28 cellular contexts compared by ENCODE assay signal in genomic region chr4:187798385-187798784, GRCh38.
DNase-seq lines count a peak whose midpoint lies in the region; ATAC-seq and TF ChIP-seq lines count a peak whose summit lies in the region.
"Had no signal": no experiment of that assay in that cellular context is flagged by ENCODE, and none has a peak within 500 bp of the region (broad histone marks: within the 10 kb centered on the region; RNA-seq: fewer than 3 reads in every experiment).

No MANE protein-coding gene starts in this region.

- H3K9ac ChIP-seq in endodermal cell (ENCODE audit: extremely low read depth, low read length, poor library complexity, severe bottlenecking) (no peak overlapping the region), iPS-20b (ENCODE audit: low read depth, low read length) (no peak overlapping the region)

- H3K4me1 Mint-ChIP-seq in activated CD8-positive, alpha-beta memory T cell treated with anti-CD3 and anti-CD28 coated beads, Interleukin-2, amount 10 ng/mL, durations not matched to agents 7 days and 5 days = no peaks in the 10 kb centered on the region
- H3K4me1 Mint-ChIP-seq in endodermal cell (no peaks in the 10 kb centered on the region), HFFc6 (ENCODE audit: low read depth) (no peaks in the 10 kb centered on the region)
- H3K4me1 Mint-ChIP-seq: B cell had no signal

- TF ChIP-seq CTCF in endodermal cell (conservative IDR thresholded peaks at IDR 0.05) = peak; percentile 48
- TF ChIP-seq CTCF in HFFc6 (IDR thresholded peaks at IDR 0.05) = no peak

- H3K4me3 ChIP-seq in endodermal cell (ENCODE audit: low read length) (no peak overlapping the region), iPS-20b (ENCODE audit: low read length) (no peak overlapping the region)
- H3K4me3 ChIP-seq: MG63, PC-9, SJSA1 had no signal

- intact Hi-C loops in left cardiac atrium (cut with DNase I) = no loop called here

- WGBS in endodermal cell (ENCODE audit: insufficient coverage in 1 of 2, insufficient read length in 1 of 2), 2 experiments = 84 to 88% methylated on average over 7 to 8 of the region's 8 CpGs

- CTCF ChIA-PET in activated CD8-positive, alpha-beta memory T cell treated with anti-CD3 and anti-CD28 coated beads, Interleukin-2, amount 10 ng/mL, durations not matched to agents 7 days and 5 days (lab: Charles Lee) = no interaction called here

- no peak for ATAC-seq in activated CD8-positive, alpha-beta memory T cell treated with anti-CD3 and anti-CD28 coated beads, Interleukin-2, amount 10 ng/mL, durations not matched to agents 7 days and 5 days
- ATAC-seq in left cardiac atrium (no peak), GM18511 (IDR thresholded peaks at IDR 0.05; ENCODE audit: unreplicated experiment) (no peak)
- ATAC-seq: CD8-positive, alpha-beta T cell; Right ventricle myocardium inferior had no signal

- H3K36me3 Mint-ChIP-seq in activated CD8-positive, alpha-beta memory T cell treated with anti-CD3 and anti-CD28 coated beads, Interleukin-2, amount 10 ng/mL, durations not matched to agents 7 days and 5 days = no peaks in the 10 kb centered on the region
- H3K36me3 Mint-ChIP-seq in endodermal cell (ENCODE audit: low read depth) (no peaks in the 10 kb centered on the region), HFFc6 (ENCODE audit: low read depth) (no peaks in the 10 kb centered on the region)
- H3K36me3 Mint-ChIP-seq: CD8-positive, alpha-beta T cell had no signal

- H3K27me3 ChIP-seq in endodermal cell (ENCODE audit: control insufficient read depth, insufficient read depth, low read length, poor library complexity, severe bottlenecking) (no peaks in the 10 kb centered on the region), iPS-20b (ENCODE audit: insufficient read depth, low read length) (no peaks in the 10 kb centered on the region)
- H3K27me3 ChIP-seq: MG63, SJSA1 had no signal

- peak overlapping the region; percentile 28 for H3K27ac Mint-ChIP-seq in activated CD8-positive, alpha-beta memory T cell treated with anti-CD3 and anti-CD28 coated beads, Interleukin-2, amount 10 ng/mL, durations not matched to agents 7 days and 5 days
- H3K27ac Mint-ChIP-seq in endodermal cell = no peak overlapping the region
- no peak overlapping the region for H3K27ac Mint-ChIP-seq in HFFc6
- H3K27ac Mint-ChIP-seq: B cell; CD8-positive, alpha-beta T cell had no signal

- no peaks in the 10 kb centered on the region for H3K9me3 ChIP-seq in endodermal cell (ENCODE audit: control insufficient read depth, low read length)
- no peaks in the 10 kb centered on the region for H3K9me3 ChIP-seq in iPS-20b (ENCODE audit: insufficient read depth, low read depth, low read length)
- H3K9me3 ChIP-seq: Caco-2, MG63, SJSA1 had no signal

- DNase-seq in activated CD8-positive, alpha-beta memory T cell treated with anti-CD3 and anti-CD28 coated beads, Interleukin-2, amount 10 ng/mL, durations not matched to agents 7 days and 5 days = no peak
- no peak for DNase-seq in activated CD8-positive, alpha-beta memory T cell treated with anti-CD3 and anti-CD28 coated beads, Interleukin-2, amount 50 U/mL, for 4 hours
- DNase-seq in endodermal cell (peak; percentile 71), left cardiac atrium (no peak), HFFc6 (no peak), SIG-M5 (lab: John Stamatoyannopoulos, UW) (no peak)
- DNase-seq: Caco-2; CD8-positive, alpha-beta T cell; DMS79; EL; GF-D8; KBM-7; MG63; NCI-H1105 treated with DMSO at 0.1 percent for 48 hours; NCI-H146; NCI-H1930; NCI-H446 treated with DMSO at 0.1 percent for 48 hours; NCI-H526; NCI-H82; NK-92 treated with Interleukin-12 subunit alpha and Interleukin-12 subunit beta, amount 100 ng/mL, for 24 hours; PC-9 had no signal

- H3K4me3 Mint-ChIP-seq in activated CD8-positive, alpha-beta memory T cell treated with anti-CD3 and anti-CD28 coated beads, Interleukin-2, amount 10 ng/mL, durations not matched to agents 7 days and 5 days = no peak overlapping the region
- H3K4me3 Mint-ChIP-seq in endodermal cell (no peak overlapping the region), HFFc6 (no peak overlapping the region)
- H3K4me3 Mint-ChIP-seq: B cell; CD8-positive, alpha-beta T cell had no signal

- no peak overlapping the region for H3K27ac ChIP-seq in endodermal cell (ENCODE audit: low read depth, low read length)
- H3K27ac ChIP-seq in iPS-20b (ENCODE audit: low read length) = peak overlapping the region; percentile 49
- H3K27ac ChIP-seq: 22Rv1, C4-2B, PC-9, SJSA1 had no signal

- H3K9me3 Mint-ChIP-seq in activated CD8-positive, alpha-beta memory T cell treated with anti-CD3 and anti-CD28 coated beads, Interleukin-2, amount 10 ng/mL, durations not matched to agents 7 days and 5 days (ENCODE audit: low read depth) = peaks cover 11% of the 10 kb centered on the region
- H3K9me3 Mint-ChIP-seq in endodermal cell = no peaks in the 10 kb centered on the region
- no peaks in the 10 kb centered on the region; the same call in 1 of the 2 replicates for H3K9me3 Mint-ChIP-seq in HFFc6

- H3K36me3 ChIP-seq in endodermal cell (ENCODE audit: control insufficient read depth, insufficient read depth, low read length) = no peaks in the 10 kb centered on the region
- no peaks in the 10 kb centered on the region for H3K36me3 ChIP-seq in iPS-20b (ENCODE audit: insufficient read depth, low read depth, low read length)
- H3K36me3 ChIP-seq: MG63, SJSA1 had no signal

- H3K4me1 ChIP-seq in endodermal cell (ENCODE audit: control insufficient read depth, insufficient read depth, low read length) (no peaks in the 10 kb centered on the region), iPS-20b (ENCODE audit: insufficient read depth, low read length) (no peaks in the 10 kb centered on the region)
- H3K4me1 ChIP-seq: Caco-2, SJSA1 had no signal

- H3K27me3 Mint-ChIP-seq in activated CD8-positive, alpha-beta memory T cell treated with anti-CD3 and anti-CD28 coated beads, Interleukin-2, amount 10 ng/mL, durations not matched to agents 7 days and 5 days = no peaks in the 10 kb centered on the region
- no peaks in the 10 kb centered on the region for H3K27me3 Mint-ChIP-seq in endodermal cell (ENCODE audit: insufficient read depth)
- H3K27me3 Mint-ChIP-seq in HFFc6 (ENCODE audit: insufficient read depth) = no peaks in the 10 kb centered on the region
- H3K27me3 Mint-ChIP-seq: B cell had no signal
